12 cellular contexts compared by ENCODE assay signal in the genomic region with DNA sequence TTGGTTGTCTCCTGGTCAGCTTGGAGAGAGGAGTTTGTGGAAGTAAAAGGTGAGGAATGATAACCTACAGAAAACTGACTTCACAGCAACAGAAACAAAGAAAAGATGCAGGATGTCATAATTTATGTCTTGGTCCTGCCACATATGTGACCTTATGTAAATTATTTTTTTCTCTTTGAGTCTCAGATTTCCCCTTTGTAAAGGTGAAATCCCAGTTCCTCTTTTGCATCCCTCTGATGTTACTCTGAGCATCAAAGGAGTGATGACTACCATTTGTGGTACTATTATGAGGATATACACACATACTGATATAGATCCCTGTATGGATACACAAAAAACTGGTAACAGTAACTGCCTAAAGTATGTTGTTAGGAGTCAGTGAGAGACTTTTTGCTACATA. TPM values are rescaled to one million over a fixed set of nuclear protein-coding genes. Genes with fewer than 3 reads are reported as not detected.
DNase-seq lines count a peak whose midpoint lies in the region; ATAC-seq and TF ChIP-seq lines count a peak whose summit lies in the region.
"Had no signal": no experiment of that assay in that cellular context is flagged by ENCODE, and none has a peak within 500 bp of the region (broad histone marks: within the 10 kb centered on the region; RNA-seq: fewer than 3 reads in every experiment).

No MANE protein-coding gene starts in this region.

- H2AFZ ChIP-seq in GM23338, result no peak overlapping the region

- 0 out of 2 replicates have a peak, but pooled peaks cover 10% of the 10 kb centered on the region for H4K20me1 ChIP-seq in GM23338 (replicated peaks; ENCODE audit: insufficient read depth)

- no peak overlapping the region for H3K4me2 ChIP-seq in GM23338

- 0 out of 2 replicates have a peak, but pooled peaks cover 3% of the 10 kb centered on the region for H3K4me1 ChIP-seq in GM23338 (ENCODE audit: insufficient read depth)

- no peak overlapping the region for H3K27ac ChIP-seq in GM23338 (ENCODE audit: low read depth)
- H3K27ac ChIP-seq: esophagus squamous epithelium had no signal

- TF ChIP-seq CTCF in GM23338 (conservative IDR thresholded peaks at IDR 0.05; ENCODE audit: low read depth in 2 of 2), result no peak

- H3K4me3 ChIP-seq in GM23338, result no peak overlapping the region
- H3K4me3 ChIP-seq: esophagus squamous epithelium had no signal

- no peaks in the 10 kb centered on the region for H3F3A ChIP-seq in GM23338 (replicated peaks; ENCODE audit: low read depth)

- H3K27me3 Mint-ChIP-seq in activated naive CD4-positive, alpha-beta T cell treated with anti-CD3 and anti-CD28 coated beads, Interleukin-2, amount 50 U/mL, for 24 hours, result no peaks in the 10 kb centered on the region
- peaks cover 10% of the 10 kb centered on the region for H3K27me3 Mint-ChIP-seq in GM23338 (ENCODE audit: insufficient read depth, low read depth, poor library complexity)

- H3K36me3 ChIP-seq in GM23338 (ENCODE audit: insufficient read depth), result peaks cover 12% of the 10 kb centered on the region

- H3K9me3 Mint-ChIP-seq in activated naive CD4-positive, alpha-beta T cell treated with anti-CD3 and anti-CD28 coated beads, Interleukin-2, amount 50 U/mL, for 24 hours, result no peaks in the 10 kb centered on the region
- H3K9me3 Mint-ChIP-seq in GM23338, result no peaks in the 10 kb centered on the region

- no peaks in the 10 kb centered on the region for H3K27me3 ChIP-seq in GM23338 (ENCODE audit: insufficient read depth)
- H3K27me3 ChIP-seq: esophagus squamous epithelium had no signal

- peaks cover 48% of the 10 kb centered on the region for H3K4me1 Mint-ChIP-seq in activated naive CD4-positive, alpha-beta T cell treated with anti-CD3 and anti-CD28 coated beads, Interleukin-2, amount 50 U/mL, for 24 hours
- peaks cover 5% of the 10 kb centered on the region for H3K4me1 Mint-ChIP-seq in GM23338

- peak overlapping the region; percentile 51 for H3K27ac Mint-ChIP-seq in activated naive CD4-positive, alpha-beta T cell treated with anti-CD3 and anti-CD28 coated beads, Interleukin-2, amount 50 U/mL, for 24 hours
- H3K27ac Mint-ChIP-seq in GM23338, result no peak overlapping the region

- peaks cover 12% of the 10 kb centered on the region for H3K36me3 Mint-ChIP-seq in activated naive CD4-positive, alpha-beta T cell treated with anti-CD3 and anti-CD28 coated beads, Interleukin-2, amount 50 U/mL, for 24 hours
- H3K36me3 Mint-ChIP-seq in GM23338 (ENCODE audit: low read depth), result peaks cover 17% of the 10 kb centered on the region

- peaks cover 3% of the 10 kb centered on the region; the same call in 1 of the 2 replicates for H3K79me2 ChIP-seq in GM23338 (replicated peaks; ENCODE audit: insufficient read depth)

- no peak for DNase-seq in activated naive CD4-positive, alpha-beta T cell treated with Interleukin-2 at 50 U/mL for 16 hours
- DNase-seq in GM23338 (ENCODE audit: low spot score), result no peak
- no peak for DNase-seq in NCI-H226
- no peak for DNase-seq in stimulated activated CD4-positive, alpha-beta T cell treated with anti-CD3 and anti-CD28 coated beads, Interleukin-4, amount 100 ng/mL, for 24 hours
- no peak for DNase-seq in SK-N-DZ (ENCODE audit: low spot score)
- DNase-seq: esophagus squamous epithelium, left colon had no signal

- ATAC-seq in GM21786 (IDR thresholded peaks at IDR 0.05; ENCODE audit: unreplicated experiment) (peak; percentile 65), HG03432 (IDR thresholded peaks at IDR 0.05; ENCODE audit: unreplicated experiment) (peak; percentile 64), GM23338 (no peak)
- ATAC-seq: left colon had no signal

- no peaks in the 10 kb centered on the region for H3K9me2 ChIP-seq in GM23338 (ENCODE audit: insufficient read depth)

- H3K4me3 Mint-ChIP-seq in activated naive CD4-positive, alpha-beta T cell treated with anti-CD3 and anti-CD28 coated beads, Interleukin-2, amount 50 U/mL, for 24 hours, result peak overlapping the region; percentile 33
- no peak overlapping the region for H3K4me3 Mint-ChIP-seq in GM23338

TF ChIP-seq in GM23338, 12 proteins besides CTCF, POLR2A, EP300 and RAD21:
- no peak for TF ChIP-seq ZNF331 (CRISPR knock-in tag; IDR thresholded peaks at IDR 0.05; ENCODE audit: low read depth)

RNA-seq across cellular contexts. Expression of gene THG1L, which starts 1.4 kb away (rescaled TPM):
- 11.8 and 12.2 TPM in 2 replicates for total RNA-seq in GM23338 (2014; rRNA removed; shearing (Covaris generic))
- 13.8 and 15.9 TPM in 2 replicates for polyA plus RNA-seq in GM23338 (2016; fragmentation: Nextera tagmentation; extraction: Ambion mirVana)
- polyA plus RNA-seq in SK-N-DZ (2014; cell fraction: cytosol; rRNA removed), result 12.7 and 17.4 TPM in 2 replicates
- polyA plus RNA-seq in SK-N-DZ (2014; cell fraction: nucleus; rRNA removed), result 3.3 and 6.6 TPM in 2 replicates

RNA-seq across cellular contexts. Expression of gene LSM11, which starts 13.7 kb away (rescaled TPM):
- 3.8 and 3.9 TPM in 2 replicates for total RNA-seq in GM23338 (2014; rRNA removed; shearing (Covaris generic))
- polyA plus RNA-seq in GM23338 (2016; fragmentation: Nextera tagmentation; extraction: Ambion mirVana), result 1.2 TPM in 2 replicates
- polyA plus RNA-seq in SK-N-DZ (2014; cell fraction: cytosol; rRNA removed), result 8.6 and 11.6 TPM in 2 replicates
- polyA plus RNA-seq in SK-N-DZ (2014; cell fraction: nucleus; rRNA removed), result 13.4 and 14.6 TPM in 2 replicates

RNA-seq across cellular contexts. Expression of gene C5orf52, which starts 58.5 kb away (rescaled TPM):
- not detected in 2 replicates for total RNA-seq in GM23338 (2014; rRNA removed; shearing (Covaris generic))
- not detected in 2 replicates for polyA plus RNA-seq in GM23338 (2016; fragmentation: Nextera tagmentation; extraction: Ambion mirVana)
- not detected in 2 replicates for polyA plus RNA-seq in SK-N-DZ (2014; cell fraction: cytosol; rRNA removed)
- not detected in 2 replicates for polyA plus RNA-seq in SK-N-DZ (2014; cell fraction: nucleus; rRNA removed)
- total RNA-seq: esophagus squamous epithelium, renal cortical epithelial cell had no signal
- polyA plus RNA-seq: AG04450 had no signal
